24 cellular contexts compared by ENCODE assay signal in the genomic region with DNA sequence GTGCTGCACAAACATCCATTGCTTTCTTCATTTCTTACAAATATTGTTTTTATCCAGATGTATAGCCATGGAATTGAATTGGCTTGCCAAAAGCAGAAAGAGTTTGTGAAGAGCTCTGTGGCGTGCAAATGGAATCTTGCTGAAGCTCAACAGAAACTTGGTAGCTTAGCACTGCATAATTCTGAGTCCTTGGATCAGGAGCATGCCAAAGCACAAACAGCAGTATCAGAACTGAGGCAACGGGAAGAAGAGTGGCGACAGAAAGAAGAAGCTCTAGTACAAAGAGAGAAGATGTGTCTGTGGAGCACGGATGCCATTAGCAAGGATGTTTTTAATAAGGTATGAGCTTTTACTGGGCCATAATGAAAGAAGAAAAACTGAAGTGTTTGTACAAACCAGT. TPM values are rescaled to one million over a fixed set of nuclear protein-coding genes. Genes with fewer than 3 reads are reported as not detected.
A peak's percentile ranks its signal among the peaks of the same experiment; 100 is the strongest.
DNase-seq lines count a peak whose midpoint lies in the region; ATAC-seq and TF ChIP-seq lines count a peak whose summit lies in the region.
"Had no signal": no experiment of that assay in that cellular context is flagged by ENCODE, and none has a peak within 500 bp of the region (broad histone marks: within the 10 kb centered on the region; RNA-seq: fewer than 3 reads in every experiment).

No MANE protein-coding gene starts in this region.

- H3K4me1 ChIP-seq in esophagus squamous epithelium (peaks cover 0 to 76% (median 10%) of the 10 kb centered on the region in 3 donors), smooth muscle cell (ENCODE audit: low read depth) (peaks cover 11% of the 10 kb centered on the region)

- peak overlapping the region; percentile 46 for H3K27ac Mint-ChIP-seq in activated naive CD8-positive, alpha-beta T cell
- no peak overlapping the region for H3K27ac Mint-ChIP-seq in activated naive CD8-positive, alpha-beta T cell treated with anti-CD3 and anti-CD28 coated beads, Interleukin-2, amount 50 U/mL, for 24 hours
- peak overlapping the region; percentile 11 for H3K27ac Mint-ChIP-seq in T-helper 17 cell

- H3K4me3 Mint-ChIP-seq in activated naive CD8-positive, alpha-beta T cell = no peak overlapping the region
- no peak overlapping the region for H3K4me3 Mint-ChIP-seq in activated naive CD8-positive, alpha-beta T cell treated with anti-CD3 and anti-CD28 coated beads, Interleukin-2, amount 50 U/mL, for 24 hours
- H3K4me3 Mint-ChIP-seq in T-helper 17 cell = no peak overlapping the region

- no peak for ATAC-seq in activated naive CD8-positive, alpha-beta T cell treated with anti-CD3 and anti-CD28 coated beads, Interleukin-2, amount 50 U/mL, for 24 hours
- no peak for ATAC-seq in T-helper 17 cell
- ATAC-seq in HG03045 (IDR thresholded peaks at IDR 0.05; ENCODE audit: unreplicated experiment) = no peak
- ATAC-seq: Panc1 had no signal

- H3K36me3 ChIP-seq in esophagus squamous epithelium = peaks cover 0 to 45% (median 0%) of the 10 kb centered on the region in 3 donors
- no peaks in the 10 kb centered on the region for H3K36me3 ChIP-seq in smooth muscle cell (ENCODE audit: low read depth)

- peaks cover 12% of the 10 kb centered on the region for H3K36me3 Mint-ChIP-seq in activated naive CD8-positive, alpha-beta T cell
- H3K36me3 Mint-ChIP-seq in activated naive CD8-positive, alpha-beta T cell treated with anti-CD3 and anti-CD28 coated beads, Interleukin-2, amount 50 U/mL, for 24 hours (ENCODE audit: low read depth) = peaks cover 15% of the 10 kb centered on the region
- peaks cover 6% of the 10 kb centered on the region for H3K36me3 Mint-ChIP-seq in T-helper 17 cell (ENCODE audit: low read depth)

- H2AFZ ChIP-seq in smooth muscle cell (ENCODE audit: low read depth) = no peak overlapping the region

- H3K27ac ChIP-seq in esophagus squamous epithelium (peak overlapping the region in 3 of 4 donors; percentile 0 to 74 (median 9)), smooth muscle cell (ENCODE audit: low read depth) (peak overlapping the region; percentile 28)

- WGBS in esophagus squamous epithelium, 2 donors = 78 to 81% methylated on average over 4 of the region's 4 CpGs
- 47% methylated on average over 4 of the region's 4 CpGs for WGBS in smooth muscle cell (ENCODE audit: low lambda C conversion rate)

- no peak overlapping the region for H3K4me2 ChIP-seq in smooth muscle cell

- intact Hi-C loops in esophagus squamous epithelium (cut with DNase I) = no loop called here

- peaks cover 3% of the 10 kb centered on the region for H3F3A ChIP-seq in smooth muscle cell (ENCODE audit: low read depth)

- H3K9ac ChIP-seq in smooth muscle cell (ENCODE audit: low read depth) = no peak overlapping the region

- H4K20me1 ChIP-seq in smooth muscle cell (ENCODE audit: low read depth) = peaks cover 22% of the 10 kb centered on the region

- H3K79me2 ChIP-seq in smooth muscle cell (ENCODE audit: low read depth) = peaks cover 45% of the 10 kb centered on the region

- no peak for TF ChIP-seq CTCF in esophagus squamous epithelium (IDR thresholded peaks at IDR 0.05)
- TF ChIP-seq CTCF in smooth muscle cell (IDR thresholded peaks at IDR 0.05; ENCODE audit: borderline replicate concordance, insufficient read depth, poor library complexity, severe bottlenecking) = no peak

- no peaks in the 10 kb centered on the region for H3K9me3 Mint-ChIP-seq in activated naive CD8-positive, alpha-beta T cell (ENCODE audit: low read depth)
- no peaks in the 10 kb centered on the region for H3K9me3 Mint-ChIP-seq in activated naive CD8-positive, alpha-beta T cell treated with anti-CD3 and anti-CD28 coated beads, Interleukin-2, amount 50 U/mL, for 24 hours

- H3K4me3 ChIP-seq in esophagus squamous epithelium (no peak overlapping the region), smooth muscle cell (no peak overlapping the region)

- no peaks in the 10 kb centered on the region for H3K9me3 ChIP-seq in T-helper 17 cell (ENCODE audit: control insufficient read depth, low read length, poor library complexity, severe bottlenecking)
- H3K9me3 ChIP-seq in esophagus squamous epithelium = no peaks in the 10 kb centered on the region
- H3K9me3 ChIP-seq in smooth muscle cell (replicated peaks; ENCODE audit: low read depth) = no peaks in the 10 kb centered on the region

- DNase-seq in activated naive CD8-positive, alpha-beta T cell treated with anti-CD3 and anti-CD28 coated beads, Interleukin-2, amount 50 U/mL, for 24 hours = no peak
- DNase-seq in T-helper 17 cell (no peak), esophagus squamous epithelium (lab: John Stamatoyannopoulos, UW) (no peak), smooth muscle cell (lab: John Stamatoyannopoulos, UW; ENCODE audit: unreplicated experiment) (no peak), DMS79 (lab: John Stamatoyannopoulos, UW) (no peak)
- DNase-seq: 8988T; AML-193; C1 segment of cervical spinal cord; DMS53; EL; GF-D8; GOT3; HCEC 1CT; KG1; NCI-H1092 treated with DMSO at 0.1 percent for 48 hours; NCI-H1436 treated with DMSO at 0.1 percent for 48 hours; NCI-H1930; NCI-H2227 treated with DMSO at 0.1 percent for 48 hours; NCI-H510A; NK-92 treated with Interleukin-12 subunit alpha and Interleukin-12 subunit beta, amount 100 ng/mL, for 24 hours; SIG-M5 had no signal

- TF ChIP-seq POLR2A in esophagus squamous epithelium (IDR thresholded peaks at IDR 0.05) = no peak

- H3K27me3 ChIP-seq in esophagus squamous epithelium = no peaks in the 10 kb centered on the region
- no peaks in the 10 kb centered on the region for H3K27me3 ChIP-seq in smooth muscle cell (ENCODE audit: low read depth)

- H3K27me3 Mint-ChIP-seq in activated naive CD8-positive, alpha-beta T cell = no peaks in the 10 kb centered on the region
- H3K27me3 Mint-ChIP-seq in activated naive CD8-positive, alpha-beta T cell treated with anti-CD3 and anti-CD28 coated beads, Interleukin-2, amount 50 U/mL, for 24 hours = no peaks in the 10 kb centered on the region
- H3K27me3 Mint-ChIP-seq in T-helper 17 cell = no peaks in the 10 kb centered on the region

- peaks cover 43% of the 10 kb centered on the region for H3K4me1 Mint-ChIP-seq in activated naive CD8-positive, alpha-beta T cell (ENCODE audit: low read depth)
- H3K4me1 Mint-ChIP-seq in activated naive CD8-positive, alpha-beta T cell treated with anti-CD3 and anti-CD28 coated beads, Interleukin-2, amount 50 U/mL, for 24 hours = peaks cover 32% of the 10 kb centered on the region
- H3K4me1 Mint-ChIP-seq in T-helper 17 cell = peaks cover 28% of the 10 kb centered on the region

RNA-seq across cellular contexts. Expression of a gene that starts 5.5 kb away (rescaled TPM):
- total RNA-seq in T-helper 17 cell (10 to 100 TPM; 18.2 to 20.1 TPM), esophagus squamous epithelium (10 to 100 TPM in 3 of 4 donors, 1 to 10 TPM in 1; 8.9 to 48.8 (median 19.3) TPM), smooth muscle cell (19.2 and 35.8 TPM in 2 replicates)
- polyA plus RNA-seq in smooth muscle cell = 11.7 and 16.0 TPM in 2 replicates

RNA-seq across cellular contexts. Expression of a gene that starts 18.5 kb away (rescaled TPM):
- total RNA-seq in T-helper 17 cell = 1 to 10 TPM; 5.7 to 9.2 TPM
- 1 to 10 TPM in 3 of 4 donors, under 1 TPM in 1; 0.91 to 3.0 (median 1.8) TPM for total RNA-seq in esophagus squamous epithelium
- total RNA-seq in smooth muscle cell = 0.67 and 0.81 TPM in 2 replicates
- 0.57 and 0.80 TPM in 2 replicates for polyA plus RNA-seq in smooth muscle cell

RNA-seq across cellular contexts. Expression of a gene that starts 22.7 kb away (rescaled TPM):
- total RNA-seq in T-helper 17 cell = 1 to 10 TPM; 5.9 to 7.7 TPM
- total RNA-seq in esophagus squamous epithelium = 1 to 10 TPM; 6.3 to 9.9 (median 7.7) TPM
- total RNA-seq in smooth muscle cell = 5.4 and 6.2 TPM in 2 replicates
- 2.6 and 2.7 TPM in 2 replicates for polyA plus RNA-seq in smooth muscle cell

RNA-seq across cellular contexts. Expression of a gene that starts 56.2 kb away (rescaled TPM):
- total RNA-seq in T-helper 17 cell (10 to 100 TPM; 14.2 to 15.2 TPM), esophagus squamous epithelium (100 to 1,000 TPM in 1 of 4 donors, 10 to 100 TPM in 3; 47.8 to 104 (median 81.2) TPM), smooth muscle cell (49.0 and 49.3 TPM in 2 replicates)
- 28.7 and 35.0 TPM in 2 replicates for polyA plus RNA-seq in smooth muscle cell
